Comparison of ENCODE assay signal across 18 cellular contexts in genomic region chr20:53262294-53262840, GRCh38.
"Had no signal": no experiment of that assay in that cellular context is flagged by ENCODE, and none has a peak within 500 bp of the region (broad histone marks: within the 10 kb centered on the region; RNA-seq: fewer than 3 reads in every experiment).

No MANE protein-coding gene starts in this region.

- H3K9me3 ChIP-seq: body of pancreas, neutrophil, tibial artery, vagina had no signal

- H3K79me2 ChIP-seq: parathyroid adenoma had no signal

- FAIRE-seq: endothelial cell of umbilical vein, islet of Langerhans had no signal

- H3K4me3 ChIP-seq: body of pancreas, tibial artery, vagina had no signal

- H3K27me3 ChIP-seq: body of pancreas, tibial artery, vagina had no signal

- DNase-seq: activated CD4-positive, alpha-beta memory T cell treated with anti-CD3 and anti-CD28 coated beads for 36 hours; activated CD4-positive, alpha-beta T cell treated with anti-CD3 and anti-CD28 coated beads for 36 hours; activated T-cell treated with anti-CD3 and anti-CD28 coated beads, Interleukin-2, amount 50 U/mL, for 24 hours; amniotic stem cell; body of pancreas; effector CD8-positive, alpha-beta T cell; naive B cell; retina; stimulated activated CD4-positive, alpha-beta T cell treated with anti-CD3 and anti-CD28 coated beads, Interleukin-4, amount 100 ng/mL, for 1 hour; stimulated activated naive CD4-positive, alpha-beta T cell; T-helper 17 cell; tibial artery had no signal

- H2AFZ ChIP-seq: parathyroid adenoma had no signal

- H3K27ac ChIP-seq: body of pancreas, neutrophil, parathyroid adenoma, tibial artery, vagina had no signal

- H3K9ac ChIP-seq: parathyroid adenoma had no signal

- H3K36me3 ChIP-seq: neutrophil, tibial artery, vagina had no signal

- H3K4me1 ChIP-seq: body of pancreas, parathyroid adenoma, tibial artery, vagina had no signal

- ATAC-seq: activated CD4-positive, alpha-beta T cell treated with anti-CD3 and anti-CD28 coated beads for 36 hours; body of pancreas; left lobe of liver; T-helper 17 cell had no signal
